Comparison of ENCODE assay signal across 8 cellular contexts in the genomic region with DNA sequence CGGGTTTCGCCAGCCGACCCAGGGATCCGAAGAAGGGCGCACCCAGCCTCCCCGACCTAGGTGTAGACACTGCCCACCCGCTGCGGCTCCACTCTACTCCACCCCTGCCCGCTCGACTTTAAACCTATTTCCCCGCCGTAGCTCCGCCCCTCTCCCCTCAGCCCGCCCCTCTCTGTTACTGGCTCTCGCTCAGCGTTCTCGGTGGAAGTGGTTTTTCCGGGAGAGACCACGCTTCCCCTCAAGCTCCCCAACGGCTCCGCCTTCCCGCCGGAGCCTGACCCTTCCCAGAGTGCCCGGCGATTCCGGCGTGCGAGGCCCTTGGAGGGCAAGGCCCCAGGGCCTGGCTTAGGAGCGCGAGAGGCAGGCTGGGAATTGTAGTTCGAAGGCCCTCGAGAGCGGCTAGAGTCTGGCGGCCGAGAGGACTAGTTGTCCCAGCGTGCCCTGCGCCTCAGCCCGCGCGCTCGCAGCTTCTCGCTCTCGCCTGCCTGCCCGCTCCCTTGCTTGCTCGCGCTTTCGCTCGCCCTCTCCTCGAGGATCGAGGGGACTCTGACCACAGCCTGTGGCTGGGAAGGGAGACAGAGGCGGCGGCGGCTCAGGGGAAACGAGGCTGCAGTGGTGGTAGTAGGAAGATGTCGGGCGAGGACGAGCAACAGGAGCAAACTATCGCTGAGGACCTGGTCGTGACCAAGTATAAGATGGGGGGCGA. TPM values are rescaled to one million over a fixed set of nuclear protein-coding genes. Genes with fewer than 3 reads are reported as not detected.
DNase-seq lines count a peak whose midpoint lies in the region; ATAC-seq, FAIRE-seq and TF ChIP-seq lines count a peak whose summit lies in the region.

PA2G4 (plus strand) TSS at position 451 of the 706 bp plus-strand sequence; CDS start at position 630, 179 bp downstream.

- H4K20me1 ChIP-seq in HepG2 (ENCODE audit: insufficient read depth, low read length) = peaks cover 4% of the 10 kb centered on the region

- ATAC-seq in GM19395 (IDR thresholded peaks at IDR 0.05; ENCODE audit: unreplicated experiment) (peak; percentile 95), HG03565 (IDR thresholded peaks at IDR 0.05; ENCODE audit: unreplicated experiment) (peak; percentile 92), HepG2 (peak; percentile 94)

- peak within 1 kb of the TSS; percentile 50 to 85 (median 74) for H3K4me3 ChIP-seq in HepG2 (replicated peaks in 1 of 3; ENCODE audit: insufficient read depth in 1 of 3, low read depth in 2 of 3, low read length in 3 of 3)

- H3K9me3 ChIP-seq in HepG2 (ENCODE audit: low read length) = no peaks in the 10 kb centered on the region

- H3K79me2 ChIP-seq in HepG2 (ENCODE audit: insufficient read depth, low read length) = peaks cover 34% of the 10 kb centered on the region

- no peak within 1 kb of the TSS for H2AFZ ChIP-seq in HepG2 (ENCODE audit: low read length)

- peak within 1 kb of the TSS; percentile 91 for H3K4me2 ChIP-seq in HepG2 (ENCODE audit: low read depth, low read length)

- peaks cover 20 to 55% of the 10 kb centered on the region in 2 experiments for H3K36me3 ChIP-seq in HepG2 (replicated peaks in 1 of 2; ENCODE audit: control insufficient read depth in 1 of 2, insufficient read depth in 2 of 2, low read length in 2 of 2)

- peak within 1 kb of the TSS; percentile 97 for H3K27ac ChIP-seq in C4-2B
- peak within 1 kb of the TSS; percentile 76 for H3K27ac ChIP-seq in HepG2 (ENCODE audit: extremely low read length, insufficient read depth, low read length)

- TF ChIP-seq EP300 in HepG2 (IDR thresholded peaks at IDR 0.05; ENCODE audit: low read depth in 2 of 2, low read length in 2 of 2) = peak in 1 of 2 experiments; percentile 21; a peak in 2 of 4 replicates
- peak; percentile 49 for TF ChIP-seq EP300 in HepG2 (CRISPR knock-in tag; IDR thresholded peaks at IDR 0.05; ENCODE audit: borderline replicate concordance)

- peaks cover 35% of the 10 kb centered on the region for H3K4me1 ChIP-seq in HepG2 (ENCODE audit: insufficient read depth, low read length)

- intact Hi-C loops in HepG2 (cut with micrococcal nuclease; ENCODE audit: unreplicated experiment) = loop anchor here (1.0 to 2.0 kb wide), 2 partner anchors 25 to 57 kb away; no protein-coding TSS in a partner anchor

- WGBS in HepG2 (ENCODE audit: low lambda C conversion rate) = under 1% methylated on average over 46 of the region's 60 CpGs

- BruUV-seq in HepG2 (replicated peaks; lab: Mats Ljungman, UMichigan) = no TSS peak

- H3K27me3 ChIP-seq in HepG2 (ENCODE audit: control insufficient read depth in 1 of 2, insufficient read depth in 2 of 2, low read length in 2 of 2) = no peaks in the 10 kb centered on the region

- H3K9ac ChIP-seq in HepG2 (ENCODE audit: insufficient read depth, low read depth, low read length) = peak within 1 kb of the TSS; percentile 88

- POLR2A ChIA-PET in HepG2 (lab: Yijun Ruan, JAX) = interaction anchor here (0.8 to 6.5 kb wide), 29 partner anchors 9 to 375 kb away, joined by 3 to 279 read pairs (median 5); partner anchors contain the start of genes CD63, COQ10A, ERBB3 and ESYT1

- CTCF ChIA-PET in HepG2 (lab: Yijun Ruan, JAX; ENCODE audit: low intra/inter-chr PET ratio, low total read pairs) = interaction anchor here (1.0 kb wide), 1 partner anchor 25 kb away, joined by 4 read pairs; no protein-coding TSS in a partner anchor

- no peak for TF ChIP-seq CTCF in C4-2B (conservative IDR thresholded peaks at IDR 0.05)
- 0 out of 2 replicates have a peak, but pooled peaks have one; percentile 10 for TF ChIP-seq CTCF in HepG2 (CRISPR knock-in tag; IDR thresholded peaks at IDR 0.05)

- DNase-seq in NCI-H774 (lab: John Stamatoyannopoulos, UW) (peak; percentile 100), dermis blood vessel endothelial cell (peak; percentile 99), HepG2 (ENCODE audit: low spot score) (peak; percentile 97)
- peak; percentile 96 to 97 for DNase-seq in activated CD4-positive, alpha-beta T cell treated with anti-CD3 and anti-CD28 coated beads, Interleukin-2, amount 50 U/mL, for 4 hours
- DNase-seq in stimulated activated CD4-positive, alpha-beta T cell treated with anti-CD3 and anti-CD28 coated beads, Interleukin-4, amount 100 ng/mL, for 1 hour = peak; percentile 97

- in situ Hi-C loops in HepG2 (cut with HindIII; ENCODE audit: extremely low pct_ligation_motif_present, low pct_unique_long_range_greater_than_20kb) = loop anchor here (5.0 kb wide), 1 partner anchor 57 kb away; no protein-coding TSS in a partner anchor

- peak; percentile 83 for FAIRE-seq in HepG2 (lab: Jason Lieb, UNC)

- peak; percentile 91 for TF ChIP-seq POLR2A in HepG2 (IDR thresholded peaks at IDR 0.05; ENCODE audit: insufficient read depth in 1 of 2, low read depth in 2 of 2, low read length in 2 of 2)

- TF ChIP-seq RAD21 in HepG2 (CRISPR knock-in tag; IDR thresholded peaks at IDR 0.05) = no peak

TF ChIP-seq in HepG2, 621 proteins besides CTCF, POLR2A, EP300 and RAD21 (continues in another document):
- TF ChIP-seq SRY (CRISPR knock-in tag; IDR thresholded peaks at IDR 0.05) = peak; percentile 69
- peak; percentile 99 for TF ChIP-seq ZNF747 (CRISPR knock-in tag; IDR thresholded peaks at IDR 0.05; ENCODE audit: borderline replicate concordance)
- TF ChIP-seq, protein P1, sequence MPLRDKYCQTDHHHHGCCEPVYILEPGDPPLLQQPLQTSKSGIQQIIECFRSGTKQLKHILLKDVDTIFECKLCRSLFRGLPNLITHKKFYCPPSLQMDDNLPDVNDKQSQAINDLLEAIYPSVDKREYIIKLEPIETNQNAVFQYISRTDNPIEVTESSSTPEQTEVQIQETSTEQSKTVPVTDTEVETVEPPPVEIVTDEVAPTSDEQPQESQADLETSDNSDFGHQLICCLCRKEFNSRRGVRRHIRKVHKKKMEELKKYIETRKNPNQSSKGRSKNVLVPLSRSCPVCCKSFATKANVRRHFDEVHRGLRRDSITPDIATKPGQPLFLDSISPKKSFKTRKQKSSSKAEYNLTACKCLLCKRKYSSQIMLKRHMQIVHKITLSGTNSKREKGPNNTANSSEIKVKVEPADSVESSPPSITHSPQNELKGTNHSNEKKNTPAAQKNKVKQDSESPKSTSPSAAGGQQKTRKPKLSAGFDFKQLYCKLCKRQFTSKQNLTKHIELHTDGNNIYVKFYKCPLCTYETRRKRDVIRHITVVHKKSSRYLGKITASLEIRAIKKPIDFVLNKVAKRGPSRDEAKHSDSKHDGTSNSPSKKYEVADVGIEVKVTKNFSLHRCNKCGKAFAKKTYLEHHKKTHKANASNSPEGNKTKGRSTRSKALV (CRISPR knock-in tag; IDR thresholded peaks at IDR 0.05) = no peak; the same call in 1 of the 2 replicates
- TF ChIP-seq RFXAP (CRISPR knock-in tag; IDR thresholded peaks at IDR 0.05; ENCODE audit: borderline replicate concordance) = peak; percentile 75; the same call in 1 of the 2 replicates
- 0 out of 2 replicates have a peak, but pooled peaks have one; percentile 10 for TF ChIP-seq MAZ (IDR thresholded peaks at IDR 0.05; ENCODE audit: borderline replicate concordance, low read depth, low read length)
- peak; percentile 98 for TF ChIP-seq MAZ (CRISPR knock-in tag; IDR thresholded peaks at IDR 0.05; ENCODE audit: low read depth)
- TF ChIP-seq, protein P2, sequence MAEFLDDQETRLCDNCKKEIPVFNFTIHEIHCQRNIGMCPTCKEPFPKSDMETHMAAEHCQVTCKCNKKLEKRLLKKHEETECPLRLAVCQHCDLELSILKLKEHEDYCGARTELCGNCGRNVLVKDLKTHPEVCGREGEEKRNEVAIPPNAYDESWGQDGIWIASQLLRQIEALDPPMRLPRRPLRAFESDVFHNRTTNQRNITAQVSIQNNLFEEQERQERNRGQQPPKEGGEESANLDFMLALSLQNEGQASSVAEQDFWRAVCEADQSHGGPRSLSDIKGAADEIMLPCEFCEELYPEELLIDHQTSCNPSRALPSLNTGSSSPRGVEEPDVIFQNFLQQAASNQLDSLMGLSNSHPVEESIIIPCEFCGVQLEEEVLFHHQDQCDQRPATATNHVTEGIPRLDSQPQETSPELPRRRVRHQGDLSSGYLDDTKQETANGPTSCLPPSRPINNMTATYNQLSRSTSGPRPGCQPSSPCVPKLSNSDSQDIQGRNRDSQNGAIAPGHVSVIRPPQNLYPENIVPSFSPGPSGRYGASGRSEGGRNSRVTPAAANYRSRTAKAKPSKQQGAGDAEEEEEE (CRISPR knock-in tag; IDR thresholded peaks at IDR 0.05; ENCODE audit: borderline replicate concordance) = no peak
- peak; percentile 89 for TF ChIP-seq ZFP1 (CRISPR knock-in tag; IDR thresholded peaks at IDR 0.05)
- no peak; the same call in 1 of the 2 replicates for TF ChIP-seq POLR2AphosphoS5 (IDR thresholded peaks at IDR 0.05; ENCODE audit: low read depth, low read length)
- no peak for TF ChIP-seq ZFP37 (CRISPR knock-in tag; IDR thresholded peaks at IDR 0.05; ENCODE audit: borderline replicate concordance)
- TF ChIP-seq ZNF564 (CRISPR knock-in tag; IDR thresholded peaks at IDR 0.05) = peak; percentile 94

RNA-seq across cellular contexts. Expression of gene PA2G4, which starts in this region (rescaled TPM):
- 106 and 276 TPM in 2 replicates for total RNA-seq in dermis blood vessel endothelial cell
- 240 and 281 TPM in 2 replicates for total RNA-seq in HepG2 (2016; rRNA removed; fragmentation: Illumina TruSeq; extraction: Trizol)
- 34.6 and 38.4 TPM in 2 replicates for total RNA-seq in HepG2 (2016; cell fraction: cytosol; rRNA removed; fragmentation: Illumina TruSeq; extraction: Trizol; ENCODE audit: low read depth)
- 238 and 272 TPM in 2 replicates for total RNA-seq in HepG2 (2016; cell fraction: insoluble cytoplasmic fraction; rRNA removed; fragmentation: Illumina TruSeq; extraction: Trizol)
- total RNA-seq in HepG2 (2016; cell fraction: membrane; rRNA removed; fragmentation: Illumina TruSeq; extraction: Trizol) = 70.8 and 76.3 TPM in 2 replicates
- total RNA-seq in HepG2 (2016; cell fraction: nucleus; rRNA removed; fragmentation: Illumina TruSeq; extraction: Trizol) = 107 and 120 TPM in 2 replicates
- polyA plus RNA-seq in HepG2 (2011; rRNA removed) = 115 and 147 TPM in 2 replicates
- 101 and 136 TPM in 2 replicates for polyA plus RNA-seq in HepG2 (2011; cell fraction: cytosol; rRNA removed)
- polyA plus RNA-seq in HepG2 (2011; cell fraction: nucleus; rRNA removed) = 71.8 and 88.2 TPM in 2 replicates
- polyA plus RNA-seq in HepG2 (2012) = 112 and 121 TPM in 2 replicates
- polyA plus RNA-seq in HepG2 (2016; cell fraction: cytosol; fragmentation: Illumina TruSeq; extraction: Trizol; ENCODE audit: low read depth) = 42.2 and 43.3 TPM in 2 replicates
- 357 and 380 TPM in 2 replicates for polyA plus RNA-seq in HepG2 (2016; cell fraction: insoluble cytoplasmic fraction; fragmentation: Illumina TruSeq; extraction: Trizol; ENCODE audit: low read depth)
- 55.0 and 58.3 TPM in 2 replicates for polyA plus RNA-seq in HepG2 (2016; cell fraction: membrane; fragmentation: Illumina TruSeq; extraction: Trizol; ENCODE audit: low read depth)
- polyA plus RNA-seq in HepG2 (2016; cell fraction: nucleus; fragmentation: Illumina TruSeq; extraction: Trizol; ENCODE audit: insufficient read depth, low read depth) = 190 and 200 TPM in 2 replicates
- 51.1 and 143 TPM in 2 replicates for polyA minus RNA-seq in HepG2 (2011; rRNA and poly(A)+ RNA removed; ENCODE audit: low replicate concordance)
- 71.0 and 74.1 TPM in 2 replicates for polyA minus RNA-seq in HepG2 (2011; cell fraction: cytosol; rRNA and poly(A)+ RNA removed)
- 70.0 and 97.2 TPM in 2 replicates for polyA minus RNA-seq in HepG2 (2011; cell fraction: nucleus; rRNA and poly(A)+ RNA removed)

Comparison
In these comparisons a context has a peak if more than half of its experiments do, and no peak if none do; other contexts are left out.
1. Peak in every context shown above with its lines: DNase-seq, ATAC-seq, H3K4me3 ChIP-seq and H3K27ac ChIP-seq.